9 cellular contexts compared by ENCODE assay signal in the genomic region with DNA sequence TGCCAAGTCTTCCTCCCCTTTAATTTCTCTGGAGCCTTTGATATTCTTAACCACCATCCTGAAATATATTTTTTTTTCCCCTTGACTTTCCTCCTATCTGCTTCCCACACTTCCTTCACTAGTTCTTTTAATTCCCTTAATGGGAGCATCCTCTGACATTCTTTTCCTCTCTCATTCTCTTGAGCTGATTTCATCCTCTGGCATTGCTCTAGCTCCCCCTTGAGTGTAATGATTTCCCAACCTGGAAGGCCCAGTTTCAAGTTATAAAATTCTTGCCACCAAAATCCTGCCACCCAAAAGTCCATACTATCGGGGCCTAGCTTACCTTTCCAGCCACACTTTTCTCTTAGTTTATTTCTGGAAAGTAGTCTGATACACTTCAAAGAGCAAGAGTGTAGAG. TPM values are rescaled to one million over a fixed set of nuclear protein-coding genes. Genes with fewer than 3 reads are reported as not detected.
DNase-seq lines count a peak whose midpoint lies in the region; ATAC-seq and TF ChIP-seq lines count a peak whose summit lies in the region.
"Had no signal": no experiment of that assay in that cellular context is flagged by ENCODE, and none has a peak within 500 bp of the region (broad histone marks: within the 10 kb centered on the region; RNA-seq: fewer than 3 reads in every experiment).

No MANE protein-coding gene starts in this region.

- H3K9me3 Mint-ChIP-seq in GM23338, result peaks cover 9% of the 10 kb centered on the region

- POLR2A ChIA-PET in PC-9 (lab: Charles Lee; ENCODE audit: unreplicated experiment), result interaction anchor here (0.7 kb wide), 1 partner anchor 1658 kb away, joined by 4 read pairs; no protein-coding TSS in a partner anchor

- CTCF ChIA-PET in PC-9 (lab: Charles Lee), result interaction anchor here (0.6 kb wide), 2 partner anchors 27 to 547 kb away, joined by 3 read pairs; no protein-coding TSS in a partner anchor

- H3K79me2 ChIP-seq in GM23338 (replicated peaks; ENCODE audit: insufficient read depth) (no peaks in the 10 kb centered on the region), PC-9 (ENCODE audit: low read depth) (no peaks in the 10 kb centered on the region)

- H3K27ac Mint-ChIP-seq in GM23338, result peak overlapping the region; percentile 0; the same call in 1 of the 2 replicates

- peak overlapping the region; percentile 79; the same call in 1 of the 2 replicates for H3K27ac ChIP-seq in GM23338 (ENCODE audit: low read depth)
- H3K27ac ChIP-seq in PC-9, result no peak overlapping the region

- H3K36me3 ChIP-seq in GM23338 (ENCODE audit: insufficient read depth), result peaks cover 29% of the 10 kb centered on the region
- peaks cover 3% of the 10 kb centered on the region; the same call in 1 of the 2 replicates for H3K36me3 ChIP-seq in PC-9 (ENCODE audit: low read depth)

- H3K4me3 ChIP-seq in GM23338 (no peak overlapping the region), PC-9 (no peak overlapping the region), fibroblast of mammary gland (ENCODE audit: control insufficient read depth, low read depth, low read length) (no peak overlapping the region)

- no peaks in the 10 kb centered on the region for H4K20me1 ChIP-seq in GM23338 (replicated peaks; ENCODE audit: insufficient read depth)
- no peaks in the 10 kb centered on the region for H4K20me1 ChIP-seq in PC-9 (ENCODE audit: insufficient read depth)

- no peak overlapping the region for H3K4me2 ChIP-seq in GM23338
- no peak overlapping the region for H3K4me2 ChIP-seq in PC-9

- no TSS peak for BruUV-seq in PC-9 (replicated peaks; lab: Mats Ljungman, UMichigan)

- no peak overlapping the region for H3K4me3 Mint-ChIP-seq in GM23338

- H3K9me2 ChIP-seq in GM23338 (ENCODE audit: insufficient read depth) (no peaks in the 10 kb centered on the region), PC-9 (ENCODE audit: insufficient read depth) (no peaks in the 10 kb centered on the region)

- no peaks in the 10 kb centered on the region for H3K9me3 ChIP-seq in PC-9 (ENCODE audit: insufficient read depth, low read depth)

- peaks cover 4% of the 10 kb centered on the region for H3K27me3 Mint-ChIP-seq in GM23338 (ENCODE audit: insufficient read depth, low read depth, poor library complexity)

- DNase-seq in GM23338 (ENCODE audit: low spot score) (peak; percentile 79), PC-9 (no peak), fibroblast of mammary gland (ENCODE audit: low read depth) (peak; percentile 68), pons (ENCODE audit: low spot score) (peak; percentile 59), GDM1 (lab: John Stamatoyannopoulos, UW) (no peak), SKM-1 (lab: John Stamatoyannopoulos, UW; ENCODE audit: unreplicated experiment) (no peak)
- no peak for DNase-seq in stimulated activated CD4-positive, alpha-beta T cell treated with anti-CD3 and anti-CD28 coated beads, Interleukin-4, amount 100 ng/mL, for 4 hours
- DNase-seq in activated CD4-positive, CD25-positive, alpha-beta regulatory T cell treated with anti-CD3 and anti-CD28 coated beads, Interleukin-2, amount 50 U/mL, for 72 hours, result no peak
- DNase-seq: NCI-H1048 had no signal

- peaks cover 5% of the 10 kb centered on the region for H3K4me1 Mint-ChIP-seq in GM23338

- H3K27me3 ChIP-seq in GM23338 (ENCODE audit: insufficient read depth) (no peaks in the 10 kb centered on the region), PC-9 (ENCODE audit: insufficient read depth, low read depth) (no peaks in the 10 kb centered on the region)

- H2AFZ ChIP-seq in GM23338 (no peak overlapping the region), PC-9 (no peak overlapping the region)

- ATAC-seq in GM23338, result peak; percentile 79

- no peaks in the 10 kb centered on the region for H3K4me1 ChIP-seq in GM23338 (ENCODE audit: insufficient read depth)
- no peaks in the 10 kb centered on the region for H3K4me1 ChIP-seq in PC-9 (replicated peaks; ENCODE audit: insufficient read depth)

- intact Hi-C loops in PC-9 (cut with micrococcal nuclease; ENCODE audit: unreplicated experiment), result loop anchor here (2.0 to 10.0 kb wide), 3 partner anchors 79 to 472 kb away; a partner anchor contains a TSS

- no peaks in the 10 kb centered on the region for H3F3A ChIP-seq in GM23338 (replicated peaks; ENCODE audit: low read depth)
- no peaks in the 10 kb centered on the region for H3F3A ChIP-seq in PC-9 (ENCODE audit: insufficient read depth, low read depth)

- TF ChIP-seq CTCF in GM23338 (conservative IDR thresholded peaks at IDR 0.05; ENCODE audit: low read depth in 2 of 2), result peak; percentile 67 to 72
- TF ChIP-seq CTCF in PC-9 (conservative IDR thresholded peaks at IDR 0.05), result peak; percentile 45; the same call in 1 of the 2 replicates
- TF ChIP-seq CTCF in fibroblast of mammary gland (conservative IDR thresholded peaks at IDR 0.05; ENCODE audit: control insufficient read depth, insufficient read depth, low read depth, low read length), result peak; percentile 68

- peaks cover 63% of the 10 kb centered on the region for H3K36me3 Mint-ChIP-seq in GM23338 (ENCODE audit: low read depth)

TF ChIP-seq in GM23338, 12 proteins besides CTCF, POLR2A, EP300 and RAD21:
- TF ChIP-seq ZNF331 (CRISPR knock-in tag; IDR thresholded peaks at IDR 0.05; ENCODE audit: low read depth) (no peak), POLR2AphosphoS5 (IDR thresholded peaks at IDR 0.05; ENCODE audit: low read depth) (no peak), CREB1 (CRISPR knock-in tag; IDR thresholded peaks at IDR 0.05; ENCODE audit: low read depth) (no peak), ZNF114 (CRISPR knock-in tag; IDR thresholded peaks at IDR 0.05) (no peak), JUNB (IDR thresholded peaks at IDR 0.05; ENCODE audit: unreplicated experiment) (no peak)

RNA-seq across cellular contexts. Expression of a gene that starts 39.5 kb away (rescaled TPM):
- not detected in 2 replicates for total RNA-seq in GM23338 (2014; rRNA removed; shearing (Covaris generic))
- polyA plus RNA-seq in GM23338 (2016; fragmentation: Nextera tagmentation; extraction: Ambion mirVana), result not detected in 2 replicates
- total RNA-seq in PC-9 (2021), result not detected in 2 replicates

Comparison
In these comparisons a context has a peak if more than half of its experiments do, and no peak if none do; other contexts are left out.
1. DNase-seq: peak in GM23338 (single experiment), fibroblast of mammary gland (single experiment) and pons (single experiment); none in PC-9 (0 of 2), GDM1 (single experiment), SKM-1 (single experiment), stimulated activated CD4-positive, alpha-beta T cell treated with anti-CD3 and anti-CD28 coated beads, Interleukin-4, amount 100 ng/mL, for 4 hours (0 of 2) and activated CD4-positive, CD25-positive, alpha-beta regulatory T cell treated with anti-CD3 and anti-CD28 coated beads, Interleukin-2, amount 50 U/mL, for 72 hours (single experiment).
2. Peak in every context shown above with its lines, with median percentiles within 50 percentile points of each other: CTCF ChIP-seq.